In genomic region chr1:228373004-228373680, GRCh38 we compare ENCODE assay signal across 3 cellular contexts.
TF ChIP-seq lines count a peak whose summit lies in the region.

No MANE protein-coding gene starts in this region.

TF ChIP-seq in HEK293, 187 proteins besides CTCF, POLR2A, EP300 and RAD21:
- peak; percentile 88 for TF ChIP-seq BCL11B (tag by site-specific recombination; IDR thresholded peaks at IDR 0.05; ENCODE audit: low read depth)
- no peak for TF ChIP-seq PBX3 (CRISPR knock-in tag; IDR thresholded peaks at IDR 0.05)
- TF ChIP-seq BCL11A (tag by site-specific recombination; IDR thresholded peaks at IDR 0.05; ENCODE audit: low read depth): peak; percentile 87
- 0 out of 2 replicates have a peak, but pooled peaks have one; percentile 41 for TF ChIP-seq ZBTB7A (tag by site-specific recombination; IDR thresholded peaks at IDR 0.05; ENCODE audit: low read depth)
- TF ChIP-seq, protein P1, sequence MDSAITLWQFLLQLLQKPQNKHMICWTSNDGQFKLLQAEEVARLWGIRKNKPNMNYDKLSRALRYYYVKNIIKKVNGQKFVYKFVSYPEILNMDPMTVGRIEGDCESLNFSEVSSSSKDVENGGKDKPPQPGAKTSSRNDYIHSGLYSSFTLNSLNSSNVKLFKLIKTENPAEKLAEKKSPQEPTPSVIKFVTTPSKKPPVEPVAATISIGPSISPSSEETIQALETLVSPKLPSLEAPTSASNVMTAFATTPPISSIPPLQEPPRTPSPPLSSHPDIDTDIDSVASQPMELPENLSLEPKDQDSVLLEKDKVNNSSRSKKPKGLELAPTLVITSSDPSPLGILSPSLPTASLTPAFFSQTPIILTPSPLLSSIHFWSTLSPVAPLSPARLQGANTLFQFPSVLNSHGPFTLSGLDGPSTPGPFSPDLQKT (IDR thresholded peaks at IDR 0.05; ENCODE audit: borderline replicate concordance, low read depth, low read length): no peak

TF ChIP-seq in WTC11, 78 proteins besides CTCF, POLR2A, EP300 and RAD21:
- TF ChIP-seq ATF1 (CRISPR knock-in tag; IDR thresholded peaks at IDR 0.05) (no peak), PRRX2 (CRISPR knock-in tag; IDR thresholded peaks at IDR 0.05) (no peak)

TF ChIP-seq in HepG2, 621 proteins besides CTCF, POLR2A, EP300 and RAD21:
- TF ChIP-seq ZNF839 (CRISPR knock-in tag; IDR thresholded peaks at IDR 0.05; ENCODE audit: borderline replicate concordance) (no peak), SP2 (CRISPR knock-in tag; IDR thresholded peaks at IDR 0.05) (no peak), ZBTB2 (CRISPR knock-in tag; IDR thresholded peaks at IDR 0.05; ENCODE audit: low read depth) (no peak), SNAPC5 (CRISPR knock-in tag; IDR thresholded peaks at IDR 0.05; ENCODE audit: borderline replicate concordance) (no peak), ZNF569 (CRISPR knock-in tag; IDR thresholded peaks at IDR 0.05; ENCODE audit: borderline replicate concordance) (no peak), HHEX (CRISPR knock-in tag; IDR thresholded peaks at IDR 0.05) (no peak), NFKB2 (CRISPR knock-in tag; IDR thresholded peaks at IDR 0.05; ENCODE audit: borderline replicate concordance) (no peak), NONO (IDR thresholded peaks at IDR 0.05) (no peak), NONO (CRISPR knock-in tag; conservative IDR thresholded peaks at IDR 0.05) (no peak), ZNF547 (CRISPR knock-in tag; IDR thresholded peaks at IDR 0.05) (no peak), ZNF350 (CRISPR knock-in tag; IDR thresholded peaks at IDR 0.05; ENCODE audit: borderline replicate concordance, low read depth) (no peak), ZNF567 (CRISPR knock-in tag; IDR thresholded peaks at IDR 0.05; ENCODE audit: borderline replicate concordance) (no peak)
- TF ChIP-seq, protein P2, sequence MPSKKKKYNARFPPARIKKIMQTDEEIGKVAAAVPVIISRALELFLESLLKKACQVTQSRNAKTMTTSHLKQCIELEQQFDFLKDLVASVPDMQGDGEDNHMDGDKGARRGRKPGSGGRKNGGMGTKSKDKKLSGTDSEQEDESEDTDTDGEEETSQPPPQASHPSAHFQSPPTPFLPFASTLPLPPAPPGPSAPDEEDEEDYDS (CRISPR knock-in tag; IDR thresholded peaks at IDR 0.05): no peak
- TF ChIP-seq, protein P3, sequence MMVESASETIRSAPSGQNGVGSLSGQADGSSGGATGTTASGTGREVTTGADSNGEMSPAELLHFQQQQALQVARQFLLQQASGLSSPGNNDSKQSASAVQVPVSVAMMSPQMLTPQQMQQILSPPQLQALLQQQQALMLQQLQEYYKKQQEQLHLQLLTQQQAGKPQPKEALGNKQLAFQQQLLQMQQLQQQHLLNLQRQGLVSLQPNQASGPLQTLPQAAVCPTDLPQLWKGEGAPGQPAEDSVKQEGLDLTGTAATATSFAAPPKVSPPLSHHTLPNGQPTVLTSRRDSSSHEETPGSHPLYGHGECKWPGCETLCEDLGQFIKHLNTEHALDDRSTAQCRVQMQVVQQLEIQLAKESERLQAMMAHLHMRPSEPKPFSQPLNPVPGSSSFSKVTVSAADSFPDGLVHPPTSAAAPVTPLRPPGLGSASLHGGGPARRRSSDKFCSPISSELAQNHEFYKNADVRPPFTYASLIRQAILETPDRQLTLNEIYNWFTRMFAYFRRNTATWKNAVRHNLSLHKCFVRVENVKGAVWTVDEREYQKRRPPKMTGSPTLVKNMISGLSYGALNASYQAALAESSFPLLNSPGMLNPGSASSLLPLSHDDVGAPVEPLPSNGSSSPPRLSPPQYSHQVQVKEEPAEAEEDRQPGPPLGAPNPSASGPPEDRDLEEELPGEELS (CRISPR knock-in tag; IDR thresholded peaks at IDR 0.05): no peak
- TF ChIP-seq, protein P4, sequence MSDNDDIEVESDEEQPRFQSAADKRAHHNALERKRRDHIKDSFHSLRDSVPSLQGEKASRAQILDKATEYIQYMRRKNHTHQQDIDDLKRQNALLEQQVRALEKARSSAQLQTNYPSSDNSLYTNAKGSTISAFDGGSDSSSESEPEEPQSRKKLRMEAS (IDR thresholded peaks at IDR 0.05): no peak
- TF ChIP-seq, protein P5, sequence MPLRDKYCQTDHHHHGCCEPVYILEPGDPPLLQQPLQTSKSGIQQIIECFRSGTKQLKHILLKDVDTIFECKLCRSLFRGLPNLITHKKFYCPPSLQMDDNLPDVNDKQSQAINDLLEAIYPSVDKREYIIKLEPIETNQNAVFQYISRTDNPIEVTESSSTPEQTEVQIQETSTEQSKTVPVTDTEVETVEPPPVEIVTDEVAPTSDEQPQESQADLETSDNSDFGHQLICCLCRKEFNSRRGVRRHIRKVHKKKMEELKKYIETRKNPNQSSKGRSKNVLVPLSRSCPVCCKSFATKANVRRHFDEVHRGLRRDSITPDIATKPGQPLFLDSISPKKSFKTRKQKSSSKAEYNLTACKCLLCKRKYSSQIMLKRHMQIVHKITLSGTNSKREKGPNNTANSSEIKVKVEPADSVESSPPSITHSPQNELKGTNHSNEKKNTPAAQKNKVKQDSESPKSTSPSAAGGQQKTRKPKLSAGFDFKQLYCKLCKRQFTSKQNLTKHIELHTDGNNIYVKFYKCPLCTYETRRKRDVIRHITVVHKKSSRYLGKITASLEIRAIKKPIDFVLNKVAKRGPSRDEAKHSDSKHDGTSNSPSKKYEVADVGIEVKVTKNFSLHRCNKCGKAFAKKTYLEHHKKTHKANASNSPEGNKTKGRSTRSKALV (CRISPR knock-in tag; IDR thresholded peaks at IDR 0.05): no peak
- TF ChIP-seq, protein P6, sequence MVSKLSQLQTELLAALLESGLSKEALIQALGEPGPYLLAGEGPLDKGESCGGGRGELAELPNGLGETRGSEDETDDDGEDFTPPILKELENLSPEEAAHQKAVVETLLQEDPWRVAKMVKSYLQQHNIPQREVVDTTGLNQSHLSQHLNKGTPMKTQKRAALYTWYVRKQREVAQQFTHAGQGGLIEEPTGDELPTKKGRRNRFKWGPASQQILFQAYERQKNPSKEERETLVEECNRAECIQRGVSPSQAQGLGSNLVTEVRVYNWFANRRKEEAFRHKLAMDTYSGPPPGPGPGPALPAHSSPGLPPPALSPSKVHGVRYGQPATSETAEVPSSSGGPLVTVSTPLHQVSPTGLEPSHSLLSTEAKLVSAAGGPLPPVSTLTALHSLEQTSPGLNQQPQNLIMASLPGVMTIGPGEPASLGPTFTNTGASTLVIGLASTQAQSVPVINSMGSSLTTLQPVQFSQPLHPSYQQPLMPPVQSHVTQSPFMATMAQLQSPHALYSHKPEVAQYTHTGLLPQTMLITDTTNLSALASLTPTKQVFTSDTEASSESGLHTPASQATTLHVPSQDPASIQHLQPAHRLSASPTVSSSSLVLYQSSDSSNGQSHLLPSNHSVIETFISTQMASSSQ (IDR thresholded peaks at IDR 0.05; ENCODE audit: low read depth): no peak
- TF ChIP-seq, protein P6 (CRISPR knock-in tag; IDR thresholded peaks at IDR 0.05; ENCODE audit: borderline replicate concordance): no peak
- TF ChIP-seq, protein P7, sequence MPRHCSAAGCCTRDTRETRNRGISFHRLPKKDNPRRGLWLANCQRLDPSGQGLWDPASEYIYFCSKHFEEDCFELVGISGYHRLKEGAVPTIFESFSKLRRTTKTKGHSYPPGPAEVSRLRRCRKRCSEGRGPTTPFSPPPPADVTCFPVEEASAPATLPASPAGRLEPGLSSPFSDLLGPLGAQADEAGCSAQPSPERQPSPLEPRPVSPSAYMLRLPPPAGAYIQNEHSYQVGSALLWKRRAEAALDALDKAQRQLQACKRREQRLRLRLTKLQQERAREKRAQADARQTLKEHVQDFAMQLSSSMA (CRISPR knock-in tag; IDR thresholded peaks at IDR 0.05): no peak
